In genomic region chr2:26961603-26962184, GRCh38 we compare ENCODE assay signal across 7 cellular contexts. TPM values are rescaled to one million over a fixed set of nuclear protein-coding genes. Genes with fewer than 3 reads are reported as not detected.
DNase-seq lines count a peak whose midpoint lies in the region; ATAC-seq, FAIRE-seq and TF ChIP-seq lines count a peak whose summit lies in the region.

No MANE protein-coding gene starts in this region.

- WGBS in adrenal gland, 4 donors = 14 to 29% (median 22%) methylated on average over 11 to 15 of the region's 15 CpGs

- H3K36me3 ChIP-seq in adrenal gland (replicated peaks in 1 of 2) (no peaks in the 10 kb centered on the region), left ventricle myocardium inferior (no peaks in the 10 kb centered on the region)

- H3K4me1 ChIP-seq in adrenal gland (replicated peaks in 1 of 2) (no peaks in the 10 kb centered on the region), left ventricle myocardium inferior (peaks cover 7% of the 10 kb centered on the region)

- intact Hi-C loops in adrenal gland (cut with DNase I) (loop anchor here in 1 of 2 donors (2.0 to 10.0 kb wide), 2 partner anchors 55 to 123 kb away; partner anchors contain the start of gene KHK), left ventricle myocardium inferior (cut with micrococcal nuclease) (loop anchor here (5.0 to 10.0 kb wide), 2 partner anchors 56 to 123 kb away; partner anchors contain the start of gene KHK)

- peaks cover 6% of the 10 kb centered on the region for H3K27me3 ChIP-seq in adrenal gland
- H3K27me3 ChIP-seq in left ventricle myocardium inferior (ENCODE audit: low read depth) = peaks cover 61% of the 10 kb centered on the region

- FAIRE-seq in GM12891 (lab: Jason Lieb, UNC) = peak; percentile 80

- H3K4me3 ChIP-seq in adrenal gland (no peak overlapping the region), left ventricle myocardium inferior (no peak overlapping the region)

- no peak for TF ChIP-seq POLR2A in GM12891 (IDR thresholded peaks at IDR 0.05; ENCODE audit: low read depth, low read length)
- TF ChIP-seq POLR2A in adrenal gland (IDR thresholded peaks at IDR 0.05) = no peak

- H3K27ac ChIP-seq in adrenal gland (peak overlapping the region in 1 of 5 donors; percentile 12), left ventricle myocardium inferior (replicated peaks) (no peak overlapping the region)

- DNase-seq in GM12891 (ENCODE audit: insufficient read length, low spot score) (peak; percentile 76), NCI-H1436 treated with DMSO at 0.1 percent for 48 hours (lab: John Stamatoyannopoulos, UW) (peak; percentile 30), SW 1271 (lab: John Stamatoyannopoulos, UW) (peak; percentile 62 to 84), adrenal gland (peak; percentile 61 to 94 (median 83)), left ventricle myocardium inferior (peak; percentile 76), renal cortical epithelial cell (ENCODE audit: low read depth) (peak; percentile 65)

- TF ChIP-seq CTCF in adrenal gland (IDR thresholded peaks at IDR 0.05) = peak; percentile 90 to 99 (median 98)
- TF ChIP-seq CTCF in left ventricle myocardium inferior (IDR thresholded peaks at IDR 0.05; ENCODE audit: borderline replicate concordance) = peak; percentile 99

- no peak for ATAC-seq in GM19467 (IDR thresholded peaks at IDR 0.05; ENCODE audit: unreplicated experiment)

- H3K9me3 ChIP-seq in adrenal gland (replicated peaks in 1 of 3) (no peaks in the 10 kb centered on the region), left ventricle myocardium inferior (replicated peaks) (no peaks in the 10 kb centered on the region)

TF ChIP-seq in GM12891, 5 proteins besides CTCF, POLR2A, EP300 and RAD21:
- TF ChIP-seq POLR2AphosphoS5 (IDR thresholded peaks at IDR 0.05; ENCODE audit: low read depth, low read length) (no peak), POU2F2 (IDR thresholded peaks at IDR 0.05; ENCODE audit: low read depth, low read length) (no peak), TAF1 (IDR thresholded peaks at IDR 0.05; ENCODE audit: low read depth, low read length) (no peak), PAX5 (IDR thresholded peaks at IDR 0.05; ENCODE audit: insufficient read depth, low read length, severe bottlenecking) (no peak), SPI1 (IDR thresholded peaks at IDR 0.05; ENCODE audit: low read depth, low read length) (no peak)

RNA-seq across cellular contexts. Expression of gene MAPRE3, which starts 8.7 kb away (rescaled TPM):
- polyA plus RNA-seq in GM12891 (2012; ENCODE audit: low read depth, missing spikeins) = 2.5 TPM
- total RNA-seq in adrenal gland (10 to 100 TPM; 11.0 to 27.9 (median 16.7) TPM), left ventricle myocardium inferior (57.4 TPM), renal cortical epithelial cell (1.6 and 6.5 TPM in 2 replicates)
- 10 to 100 TPM; 26.5 to 73.0 (median 30.5) TPM for polyA plus RNA-seq in adrenal gland

Comparison
In these comparisons a context has a peak if more than half of its experiments do, and no peak if none do; other contexts are left out.
1. DNase-seq: peak in every context shown above with its lines; median percentile 83 in adrenal gland; 76 in GM12891; 76 in left ventricle myocardium inferior; 73 in SW 1271; 65 in renal cortical epithelial cell; 30 in NCI-H1436 treated with DMSO at 0.1 percent for 48 hours.